ENCODE assay signal across 20 cellular contexts in the genomic region with DNA sequence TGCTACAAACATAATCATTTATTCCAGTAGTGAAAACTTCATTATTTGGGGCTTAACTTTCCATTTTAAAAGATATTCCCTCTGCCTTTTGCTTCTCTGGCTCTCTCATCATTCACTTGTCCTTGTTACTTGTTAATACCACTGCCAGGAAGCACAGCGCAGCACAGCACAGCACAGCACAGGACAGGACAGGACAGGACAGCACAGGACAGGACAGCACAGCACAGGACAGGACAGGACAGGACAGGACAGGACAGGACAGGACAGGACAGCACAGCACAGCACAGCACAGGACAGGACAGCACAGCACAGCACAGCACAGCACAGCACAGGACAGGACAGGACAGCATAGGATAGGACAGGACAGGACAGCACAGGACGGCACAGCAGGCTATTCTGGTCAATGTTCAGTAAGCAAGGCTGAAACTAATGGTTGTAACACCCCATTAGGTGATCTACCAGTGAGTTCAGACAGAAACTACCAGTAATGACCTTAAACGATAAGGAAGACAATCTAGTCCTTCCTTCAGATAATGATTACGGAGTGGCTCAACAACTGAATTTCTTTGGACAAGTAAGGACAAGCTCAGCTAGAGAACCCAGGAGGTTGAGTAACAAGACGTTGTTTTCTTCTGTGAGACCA. TPM values are rescaled to one million over a fixed set of nuclear protein-coding genes. Genes with fewer than 3 reads are reported as not detected.
DNase-seq lines count a peak whose midpoint lies in the region; ATAC-seq and TF ChIP-seq lines count a peak whose summit lies in the region.
"Had no signal": no experiment of that assay in that cellular context is flagged by ENCODE, and none has a peak within 500 bp of the region (broad histone marks: within the 10 kb centered on the region; RNA-seq: fewer than 3 reads in every experiment).

No MANE protein-coding gene starts in this region.

- CTCF ChIA-PET in naive thymus-derived CD4-positive, alpha-beta T cell (lab: Charles Lee): no interaction called here

- peaks cover 24% of the 10 kb centered on the region for H3K36me3 ChIP-seq in DND-41 (ENCODE audit: insufficient read depth, low read length)
- H3K36me3 ChIP-seq in SJSA1: peaks cover 60% of the 10 kb centered on the region
- peaks cover 0 to 4% (median 4%) of the 10 kb centered on the region in 3 experiments for H3K36me3 ChIP-seq in naive thymus-derived CD4-positive, alpha-beta T cell (ENCODE audit: control insufficient read depth in 2 of 3, insufficient read depth in 3 of 3, low read length in 3 of 3)
- H3K36me3 ChIP-seq: ascending aorta had no signal

- no peak overlapping the region for H3K9ac ChIP-seq in DND-41 (ENCODE audit: low read depth, low read length)

- no peak overlapping the region for H2AFZ ChIP-seq in DND-41 (ENCODE audit: low read depth, low read length)

- peaks cover 4% of the 10 kb centered on the region for H3K4me1 Mint-ChIP-seq in endothelial cell (ENCODE audit: unreplicated experiment)
- H3K4me1 Mint-ChIP-seq in naive thymus-derived CD4-positive, alpha-beta T cell: peaks cover 30 to 56% (median 52%) of the 10 kb centered on the region in 7 donors

- H3K27ac ChIP-seq in DND-41 (ENCODE audit: low read length) (peak overlapping the region; percentile 32; the same call in 1 of the 2 replicates), SJSA1 (peak overlapping the region; percentile 27)
- H3K27ac ChIP-seq in naive thymus-derived CD4-positive, alpha-beta T cell (ENCODE audit: low read depth, low read length): no peak overlapping the region
- H3K27ac ChIP-seq: ascending aorta, testis, VCaP had no signal

- no peak overlapping the region for H3K4me3 ChIP-seq in DND-41 (ENCODE audit: low read depth in 1 of 2, low read length in 2 of 2)
- no peak overlapping the region for H3K4me3 ChIP-seq in SJSA1
- H3K4me3 ChIP-seq in naive thymus-derived CD4-positive, alpha-beta T cell (ENCODE audit: low read length): no peak overlapping the region
- H3K4me3 ChIP-seq: ascending aorta, testis had no signal

- H3K9me3 ChIP-seq in DND-41 (ENCODE audit: insufficient read depth, low read length, severe bottlenecking) (no peaks in the 10 kb centered on the region), SJSA1 (replicated peaks) (no peaks in the 10 kb centered on the region)
- no peaks in the 10 kb centered on the region for H3K9me3 ChIP-seq in naive thymus-derived CD4-positive, alpha-beta T cell (ENCODE audit: control insufficient read depth in 2 of 3, low read length in 3 of 3)
- H3K9me3 ChIP-seq: ascending aorta, testis had no signal

- peak overlapping the region; percentile 84 for H3K27ac Mint-ChIP-seq in endothelial cell (ENCODE audit: unreplicated experiment)
- peak overlapping the region in 6 of 9 donors; percentile 10 to 81 (median 52) for H3K27ac Mint-ChIP-seq in naive thymus-derived CD4-positive, alpha-beta T cell
- H3K27ac Mint-ChIP-seq: activated CD4-positive, alpha-beta memory T cell treated with anti-CD3 and anti-CD28 coated beads for 36 hours; activated naive CD4-positive, alpha-beta T cell treated with anti-CD3 and anti-CD28 coated beads for 36 hours had no signal

- peaks cover 80% of the 10 kb centered on the region for H3K79me2 ChIP-seq in DND-41 (ENCODE audit: insufficient read depth, low read length)

- H3K27me3 Mint-ChIP-seq in endothelial cell (ENCODE audit: unreplicated experiment): peaks cover 6% of the 10 kb centered on the region
- no peaks in the 10 kb centered on the region for H3K27me3 Mint-ChIP-seq in naive thymus-derived CD4-positive, alpha-beta T cell
- H3K27me3 Mint-ChIP-seq: activated CD4-positive, alpha-beta memory T cell treated with anti-CD3 and anti-CD28 coated beads for 36 hours had no signal

- TF ChIP-seq CTCF in DND-41 (IDR thresholded peaks at IDR 0.05; ENCODE audit: borderline replicate concordance, extremely low read depth, low read length, poor library complexity, severe bottlenecking) (no peak), endothelial cell (IDR thresholded peaks at IDR 0.05; ENCODE audit: unreplicated experiment) (no peak)

- H3K4me2 ChIP-seq in DND-41 (ENCODE audit: insufficient read depth, low read length): no peak overlapping the region

- H3K4me1 ChIP-seq in DND-41 (ENCODE audit: insufficient read depth, low read length) (peaks cover 11% of the 10 kb centered on the region; the same call in 1 of the 2 replicates), SJSA1 (replicated peaks) (peaks cover 56% of the 10 kb centered on the region)
- peaks cover 15 to 18% of the 10 kb centered on the region in 2 donors for H3K4me1 ChIP-seq in naive thymus-derived CD4-positive, alpha-beta T cell (ENCODE audit: control insufficient read depth in 2 of 2, insufficient read depth in 2 of 2, low read length in 2 of 2)

- intact Hi-C loops in naive thymus-derived CD4-positive, alpha-beta T cell (cut with micrococcal nuclease): no loop called here

- H4K20me1 ChIP-seq in DND-41 (ENCODE audit: insufficient read depth, low read length): peaks cover 38% of the 10 kb centered on the region; the same call in 1 of the 2 replicates

- H3K27me3 ChIP-seq in DND-41 (ENCODE audit: insufficient read depth, low read length, poor library complexity) (no peaks in the 10 kb centered on the region), SJSA1 (replicated peaks) (no peaks in the 10 kb centered on the region)
- H3K27me3 ChIP-seq in naive thymus-derived CD4-positive, alpha-beta T cell (ENCODE audit: control insufficient read depth in 2 of 2, insufficient read depth in 2 of 2, low read length in 2 of 2): no peaks in the 10 kb centered on the region
- H3K27me3 ChIP-seq: ascending aorta, testis had no signal

- no peak for DNase-seq in DND-41
- DNase-seq in SJSA1 (ENCODE audit: low read depth in 1 of 2, low spot score in 2 of 2): no peak
- no peak for DNase-seq in endothelial cell (ENCODE audit: low spot score)
- no peak for DNase-seq in naive thymus-derived CD4-positive, alpha-beta T cell
- DNase-seq in NCI-H2107 (lab: John Stamatoyannopoulos, UW): no peak
- DNase-seq in stimulated activated CD4-positive, alpha-beta T cell treated with anti-CD3 and anti-CD28 coated beads, Interleukin-4, amount 100 ng/mL, for 24 hours: no peak
- DNase-seq in activated gamma-delta T cell (lab: John Stamatoyannopoulos, UW): no peak
- DNase-seq: activated CD4-positive, alpha-beta memory T cell treated with anti-CD3 and anti-CD28 coated beads for 36 hours; activated naive CD4-positive, alpha-beta T cell treated with anti-CD3 and anti-CD28 coated beads for 36 hours; activated T-cell treated with anti-CD3 and anti-CD28 coated beads for 4 hours; Kasumi-1; NCI-H1105; NCI-H524; stimulated activated CD8-positive, alpha-beta memory T cell treated with anti-CD3 and anti-CD28 coated beads, Interleukin-4, amount 100 ng/mL, for 48 hours; testis had no signal

- ATAC-seq in DND-41 (ENCODE audit: insufficient read depth, low read depth) (no peak), HG03280 (IDR thresholded peaks at IDR 0.05; ENCODE audit: unreplicated experiment) (no peak)
- no peak for ATAC-seq in naive thymus-derived CD4-positive, alpha-beta T cell
- ATAC-seq: Right ventricle myocardium inferior had no signal

- H3K9me3 Mint-ChIP-seq in endothelial cell (ENCODE audit: unreplicated experiment): peaks cover 4% of the 10 kb centered on the region
- H3K9me3 Mint-ChIP-seq in naive thymus-derived CD4-positive, alpha-beta T cell: no peaks in the 10 kb centered on the region
- H3K9me3 Mint-ChIP-seq: activated CD4-positive, alpha-beta memory T cell treated with anti-CD3 and anti-CD28 coated beads for 36 hours; activated naive CD4-positive, alpha-beta T cell treated with anti-CD3 and anti-CD28 coated beads for 36 hours had no signal

- POLR2A ChIA-PET in naive thymus-derived CD4-positive, alpha-beta T cell (lab: Charles Lee): interaction anchor here (1.7 to 2.3 kb wide), 2 partner anchors 10 to 13 kb away, joined by 5 to 8 read pairs; no protein-coding TSS in a partner anchor

- peak overlapping the region; percentile 42 for H3K4me3 Mint-ChIP-seq in endothelial cell (ENCODE audit: unreplicated experiment)
- H3K4me3 Mint-ChIP-seq in naive thymus-derived CD4-positive, alpha-beta T cell: peak overlapping the region in 2 of 10 donors; percentile 15 to 18
- H3K4me3 Mint-ChIP-seq: activated CD4-positive, alpha-beta memory T cell treated with anti-CD3 and anti-CD28 coated beads for 36 hours; activated naive CD4-positive, alpha-beta T cell treated with anti-CD3 and anti-CD28 coated beads for 36 hours had no signal

- no peaks in the 10 kb centered on the region for H3K36me3 Mint-ChIP-seq in endothelial cell (ENCODE audit: low read depth, unreplicated experiment)
- peaks cover 0 to 15% (median 4%) of the 10 kb centered on the region in 5 donors for H3K36me3 Mint-ChIP-seq in naive thymus-derived CD4-positive, alpha-beta T cell

RNA-seq across cellular contexts. Expression of gene COG1, which starts 31.9 kb away (rescaled TPM):
- 20.2 and 29.3 TPM in 2 replicates for total RNA-seq in SJSA1 (2014; rRNA removed; shearing (Covaris generic))
- 27.8 TPM for total RNA-seq in endothelial cell (ENCODE audit: unreplicated experiment)
- 10 to 100 TPM; 35.0 to 92.7 (median 85.8) TPM for total RNA-seq in naive thymus-derived CD4-positive, alpha-beta T cell
- polyA plus RNA-seq in naive thymus-derived CD4-positive, alpha-beta T cell: 10 to 100 TPM; 25.2 to 45.5 TPM

RNA-seq across cellular contexts. Expression of gene CPSF4L, which starts 36.9 kb away (rescaled TPM):
- total RNA-seq in SJSA1 (2014; rRNA removed; shearing (Covaris generic)): 0.21 TPM in 1 of 2 replicates, not detected in the other
- not detected for total RNA-seq in endothelial cell (ENCODE audit: unreplicated experiment)
- not detected for total RNA-seq in naive thymus-derived CD4-positive, alpha-beta T cell
- not detected for polyA plus RNA-seq in naive thymus-derived CD4-positive, alpha-beta T cell
- total RNA-seq: activated CD4-positive, alpha-beta memory T cell treated with anti-CD3 and anti-CD28 coated beads for 36 hours; activated naive CD4-positive, alpha-beta T cell treated with anti-CD3 and anti-CD28 coated beads for 36 hours; ascending aorta; frontal cortex; Right ventricle myocardium inferior had no signal

RNA-seq across cellular contexts. Expression of gene SSTR2, which starts 60.0 kb away (rescaled TPM):
- under 0.01 TPM in 1 of 2 replicates, not detected in the other for total RNA-seq in SJSA1 (2014; rRNA removed; shearing (Covaris generic))
- 0.26 TPM for total RNA-seq in endothelial cell (ENCODE audit: unreplicated experiment)
- total RNA-seq in naive thymus-derived CD4-positive, alpha-beta T cell: not detected
- not detected for polyA plus RNA-seq in naive thymus-derived CD4-positive, alpha-beta T cell
- total RNA-seq: activated naive CD4-positive, alpha-beta T cell treated with anti-CD3 and anti-CD28 coated beads for 36 hours had no signal
